10 cellular contexts compared by ENCODE assay signal in the genomic region with DNA sequence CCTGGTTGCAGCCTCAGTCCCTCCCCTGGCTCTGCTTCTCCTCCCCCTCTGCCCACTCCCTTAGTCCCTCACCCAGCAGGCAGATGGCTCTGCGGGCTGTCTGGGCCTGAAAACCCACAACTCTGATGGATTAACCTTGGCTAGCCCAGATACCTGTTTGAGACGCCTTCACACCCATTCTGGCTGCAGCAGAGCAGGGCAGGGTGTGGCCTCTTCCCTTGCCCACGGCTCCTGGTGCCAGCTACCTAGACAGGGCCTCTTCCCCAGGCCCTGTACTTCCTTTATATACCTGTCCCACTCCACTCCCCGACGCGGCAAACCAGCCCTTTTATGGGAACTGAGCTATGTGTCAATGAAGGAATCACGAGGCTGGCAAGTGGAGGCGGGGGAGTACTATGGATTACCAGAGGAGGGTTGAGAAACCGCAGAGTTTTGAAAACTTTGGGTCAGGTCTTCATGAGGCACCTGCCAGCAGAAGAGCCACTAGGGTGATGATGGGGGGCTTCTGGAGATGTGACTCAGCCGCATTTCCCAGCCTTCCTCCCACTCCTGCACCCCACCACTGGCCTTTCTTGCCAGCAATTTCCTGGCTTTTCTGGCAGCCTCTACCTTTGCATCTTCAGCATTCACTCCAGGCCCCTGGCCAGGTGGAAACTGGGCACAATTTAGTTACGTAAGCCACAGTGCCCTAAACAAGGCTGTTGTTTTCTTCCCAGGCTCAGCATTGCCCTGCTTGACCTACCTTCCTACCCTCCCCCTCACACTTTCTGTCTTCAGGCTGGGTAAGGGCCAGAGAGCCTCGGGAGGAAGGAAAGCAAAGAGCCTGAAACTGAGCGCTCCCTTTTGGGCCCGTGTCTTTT.
DNase-seq lines count a peak whose midpoint lies in the region; TF ChIP-seq lines count a peak whose summit lies in the region.
"Had no signal": no experiment of that assay in that cellular context is flagged by ENCODE, and none has a peak within 500 bp of the region (broad histone marks: within the 10 kb centered on the region; RNA-seq: fewer than 3 reads in every experiment).

TSS of gene CHI3L1 (minus strand) at position 259 of the 860 bp plus-strand sequence. CDS start at position 178, 81 bp downstream.

- peaks cover 90% of the 10 kb centered on the region in 2 experiments for H3K4me1 ChIP-seq in neutrophil (ENCODE audit: control insufficient read depth in 1 of 2, insufficient read depth in 1 of 2, low read depth in 1 of 2, low read length in 1 of 2)

- DNase-seq in C1 segment of cervical spinal cord (lab: John Stamatoyannopoulos, UW), result peak in 8 of 14 donors; percentile 27 to 82 (median 56)
- peak; percentile 24 for DNase-seq in OCI-M1 (lab: John Stamatoyannopoulos, UW)
- DNase-seq in fibroblast of pulmonary artery (ENCODE audit: low read depth), result peak; percentile 90
- DNase-seq in DMS153 treated with DMSO at 0.1 percent for 48 hours (lab: John Stamatoyannopoulos, UW; ENCODE audit: unreplicated experiment), result no peak
- no peak for DNase-seq in NK-92 treated with Interleukin-12 subunit alpha and Interleukin-12 subunit beta, amount 100 ng/mL, for 24 hours (lab: John Stamatoyannopoulos, UW)
- DNase-seq in HUDEP-2 (lab: John Stamatoyannopoulos, UW; ENCODE audit: unreplicated experiment in 76 of 76), result no peak
- no peak for DNase-seq in HK-2 (ENCODE audit: unreplicated experiment)
- DNase-seq: CD8-positive, alpha-beta T cell; NCI-H524 treated with DMSO at 0.1 percent for 48 hours had no signal

- no peaks in the 10 kb centered on the region for H3K9me3 ChIP-seq in neutrophil

- peak within 1 kb of the TSS; percentile 34 for H3K4me3 ChIP-seq in fibroblast of pulmonary artery (replicated peaks; ENCODE audit: low read depth, low read length)
- H3K4me3 ChIP-seq in neutrophil (ENCODE audit: low read depth in 1 of 2, low read length in 1 of 2), result peak within 1 kb of the TSS; percentile 60 to 73

- no peaks in the 10 kb centered on the region for H3K27me3 ChIP-seq in neutrophil

- H3K36me3 ChIP-seq in neutrophil, result peaks cover 34% of the 10 kb centered on the region

- H3K27ac ChIP-seq in neutrophil, result peak within 1 kb of the TSS; percentile 95

- TF ChIP-seq CTCF in fibroblast of pulmonary artery (IDR thresholded peaks at IDR 0.05; ENCODE audit: low read length, missing control alignments), result no peak
- no peak for TF ChIP-seq CTCF in neutrophil (IDR thresholded peaks at IDR 0.05)

Comparison
In these comparisons a context has a peak if more than half of its experiments do, and no peak if none do; other contexts are left out.
1. DNase-seq: peak in C1 segment of cervical spinal cord (8 of 14), OCI-M1 (single experiment) and fibroblast of pulmonary artery (single experiment); none in DMS153 treated with DMSO at 0.1 percent for 48 hours (single experiment), NK-92 treated with Interleukin-12 subunit alpha and Interleukin-12 subunit beta, amount 100 ng/mL, for 24 hours (single experiment), HUDEP-2 (0 of 76) and HK-2 (single experiment).